1 cellular context compared by ENCODE assay signal in genomic region chr12:6314776-6315175, GRCh38.
TF ChIP-seq lines count a peak whose summit lies in the region.

No MANE protein-coding gene starts in this region.

TF ChIP-seq in GM12878, 131 proteins besides CTCF, POLR2A, EP300 and RAD21:
- TF ChIP-seq IKZF1 (conservative IDR thresholded peaks at IDR 0.05) (peak; percentile 33), E2F4 (IDR thresholded peaks at IDR 0.05; ENCODE audit: low read depth, low read length) (no peak)
